ENCODE assay signal across 14 cellular contexts in the genomic region with DNA sequence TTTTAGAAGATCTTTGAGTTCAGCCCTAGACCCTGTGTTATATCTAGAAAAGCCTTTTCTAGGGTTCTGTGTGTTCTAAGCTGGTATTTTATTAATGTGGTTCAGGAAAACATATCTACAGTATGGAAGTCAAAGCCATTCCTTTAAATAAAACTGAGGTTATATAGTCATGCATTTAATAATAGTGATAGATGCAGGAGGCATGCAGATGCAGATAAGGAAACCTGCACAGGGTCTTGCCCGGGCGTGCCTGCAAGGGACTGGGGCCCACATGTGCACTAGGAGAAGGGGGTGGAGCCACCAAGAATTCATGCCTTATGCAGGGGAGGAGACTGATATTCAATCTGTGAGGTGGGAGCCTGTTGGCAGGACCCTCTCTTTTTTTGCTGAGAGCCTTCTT.
A peak's percentile ranks its signal among the peaks of the same experiment; 100 is the strongest.
DNase-seq lines count a peak whose midpoint lies in the region; ATAC-seq and TF ChIP-seq lines count a peak whose summit lies in the region.
"Had no signal": no experiment of that assay in that cellular context is flagged by ENCODE, and none has a peak within 500 bp of the region (broad histone marks: within the 10 kb centered on the region; RNA-seq: fewer than 3 reads in every experiment).

No MANE protein-coding gene starts in this region.

- peak overlapping the region; percentile 57 for H3K9ac ChIP-seq in HUES6 (ENCODE audit: low read length)

- H3K36me3 ChIP-seq in HUES6 (ENCODE audit: control insufficient read depth, insufficient read depth, low read length) (no peaks in the 10 kb centered on the region), BE2C (no peaks in the 10 kb centered on the region)
- H3K36me3 ChIP-seq: upper lobe of left lung had no signal

- no peaks in the 10 kb centered on the region for H3K36me3 Mint-ChIP-seq in mesothelial cell of epicardium
- H3K36me3 Mint-ChIP-seq: memory B cell had no signal

- no peak for TF ChIP-seq CTCF in cardiac fibroblast (IDR thresholded peaks at IDR 0.05; ENCODE audit: low read depth, low read length)
- no peak for TF ChIP-seq CTCF in mesothelial cell of epicardium (IDR thresholded peaks at IDR 0.05; ENCODE audit: unreplicated experiment)
- no peak for TF ChIP-seq CTCF in BE2C (IDR thresholded peaks at IDR 0.05; ENCODE audit: low read depth, low read length)

- H3K4me1 ChIP-seq in HUES6 (ENCODE audit: control insufficient read depth, insufficient read depth, low read length) (peaks cover 36% of the 10 kb centered on the region), BE2C (no peaks in the 10 kb centered on the region)
- H3K4me1 ChIP-seq: upper lobe of left lung had no signal

- peak overlapping the region; percentile 97 for H3K27ac ChIP-seq in HUES6 (ENCODE audit: low read depth, low read length)

- H3K27ac Mint-ChIP-seq in mesothelial cell of epicardium = peak overlapping the region; percentile 93

- no peaks in the 10 kb centered on the region for H3K9me3 Mint-ChIP-seq in mesothelial cell of epicardium
- H3K9me3 Mint-ChIP-seq: memory B cell had no signal

- H3K27me3 ChIP-seq in HUES6 (ENCODE audit: control insufficient read depth, insufficient read depth, low read length) (no peaks in the 10 kb centered on the region), BE2C (no peaks in the 10 kb centered on the region)
- H3K27me3 ChIP-seq: upper lobe of left lung had no signal

- H3K4me3 ChIP-seq in HUES6 (ENCODE audit: low read depth, low read length) (no peak overlapping the region), cardiac fibroblast (replicated peaks in 1 of 2; ENCODE audit: low read depth in 2 of 2, low read length in 2 of 2) (no peak overlapping the region), BE2C (ENCODE audit: low read depth, low read length) (no peak overlapping the region)
- H3K4me3 ChIP-seq: upper lobe of left lung had no signal

- H3K9me3 ChIP-seq in HUES6 (ENCODE audit: control insufficient read depth, insufficient read depth, low read depth, low read length) (no peaks in the 10 kb centered on the region), BE2C (no peaks in the 10 kb centered on the region)
- H3K9me3 ChIP-seq: upper lobe of left lung had no signal

- H3K4me1 Mint-ChIP-seq in mesothelial cell of epicardium = peaks cover 37% of the 10 kb centered on the region

- H3K27me3 Mint-ChIP-seq in mesothelial cell of epicardium (ENCODE audit: low read depth) = peaks cover 7% of the 10 kb centered on the region
- H3K27me3 Mint-ChIP-seq: memory B cell had no signal

- ATAC-seq in HG03280 (IDR thresholded peaks at IDR 0.05; ENCODE audit: unreplicated experiment) (no peak), GM19397 (IDR thresholded peaks at IDR 0.05; ENCODE audit: unreplicated experiment) (no peak)

- DNase-seq in DMS 273 treated with DMSO at 0.1 percent for 48 hours (lab: John Stamatoyannopoulos, UW) = peak; percentile 61
- peak; percentile 43 to 56 for DNase-seq in cardiac fibroblast (ENCODE audit: low read depth in 2 of 2)
- no peak for DNase-seq in mesothelial cell of epicardium (ENCODE audit: low spot score in 2 of 2, unreplicated experiment in 2 of 2)
- DNase-seq in cerebellar nuclear complex (lab: John Stamatoyannopoulos, UW) = no peak
- DNase-seq in BE2C = no peak
- DNase-seq: activated T-cell treated with anti-CD3 and anti-CD28 coated beads, Interleukin-2, amount 50 U/mL, for 1 hour; DMS79; effector CD4-positive, alpha-beta T cell; NCI-H2029; upper lobe of left lung had no signal

- no peak overlapping the region for H3K4me3 Mint-ChIP-seq in mesothelial cell of epicardium

Comparison
In these comparisons a context has a peak if more than half of its experiments do, and no peak if none do; other contexts are left out.
1. DNase-seq: peak in DMS 273 treated with DMSO at 0.1 percent for 48 hours (single experiment) and cardiac fibroblast (2 of 2); none in mesothelial cell of epicardium (0 of 2), cerebellar nuclear complex (0 of 2) and BE2C (single experiment).